24 cellular contexts compared by ENCODE assay signal in genomic region chr2:96823203-96823602, GRCh38. TPM values are rescaled to one million over a fixed set of nuclear protein-coding genes. Genes with fewer than 3 reads are reported as not detected.
A peak's percentile ranks its signal among the peaks of the same experiment; 100 is the strongest.
DNase-seq lines count a peak whose midpoint lies in the region; ATAC-seq and TF ChIP-seq lines count a peak whose summit lies in the region.
"Had no signal": no experiment of that assay in that cellular context is flagged by ENCODE, and none has a peak within 500 bp of the region (broad histone marks: within the 10 kb centered on the region; RNA-seq: fewer than 3 reads in every experiment).

No MANE protein-coding gene starts in this region.

- H3K9ac ChIP-seq in IMR-90 (ENCODE audit: low read depth, low read length), result no peak overlapping the region
- H3K9ac ChIP-seq: GM23248 had no signal

- H4K20me1 ChIP-seq in IMR-90 (ENCODE audit: insufficient read depth, low read length) (peaks cover 48% of the 10 kb centered on the region), osteoblast (ENCODE audit: insufficient read depth, low read length) (peaks cover 26% of the 10 kb centered on the region)

- peak overlapping the region; percentile 2; the same call in 1 of the 2 replicates for H3K18ac ChIP-seq in IMR-90 (ENCODE audit: low read depth, low read length)

- H4K8ac ChIP-seq in IMR-90 (ENCODE audit: low read depth in 2 of 2, low read length in 2 of 2), result no peak overlapping the region

- H3K79me1 ChIP-seq in IMR-90 (ENCODE audit: low read depth in 1 of 2, low read length in 2 of 2), result peaks cover 16 to 54% of the 10 kb centered on the region in 2 experiments

- DNase-seq in AG08395 (ENCODE audit: low spot score) (peak; percentile 37), IMR-90 (no peak), fibroblast of the aortic adventitia (ENCODE audit: low read depth) (peak; percentile 62), sigmoid colon (no peak), NCI-H1417 (lab: John Stamatoyannopoulos, UW) (no peak), osteoblast (ENCODE audit: insufficient read length, low spot score, missing footprints) (no peak)
- DNase-seq: activated CD4-positive, alpha-beta T cell treated with anti-CD3 and anti-CD28 coated beads, Interleukin-2, amount 10 ng/mL, durations not matched to agents 7 days and 5 days; activated naive CD4-positive, alpha-beta T cell; activated T-cell treated with anti-CD3 and anti-CD28 coated beads, Interleukin-2, amount 50 U/mL, for 48 hours; Calu3; dermis blood vessel endothelial cell; DND-41; GM23248; mammary epithelial cell; NCI-H1092 treated with DMSO at 0.1 percent for 48 hours; NCI-H1930; NCI-H524; NK-92 treated with Interleukin-12 subunit alpha and Interleukin-12 subunit beta, amount 100 ng/mL, for 24 hours; stimulated activated CD8-positive, alpha-beta memory T cell treated with anti-CD3 and anti-CD28 coated beads, Interleukin-4, amount 100 ng/mL, for 48 hours; transverse colon had no signal

- H3K27ac ChIP-seq in IMR-90 (ENCODE audit: insufficient read depth, low read length), result no peak overlapping the region
- peak overlapping the region; percentile 54 to 64 (median 58) for H3K27ac ChIP-seq in sigmoid colon
- no peak overlapping the region for H3K27ac ChIP-seq in osteoblast (ENCODE audit: low read depth, low read length)
- H3K27ac ChIP-seq: C4-2B, GM23248 had no signal

- CTCF ChIA-PET in IMR-90 (lab: Yijun Ruan, JAX), result interaction anchor here (1.1 to 1.2 kb wide), 2 partner anchors 10 to 129 kb away, joined by 4 to 5 read pairs; no protein-coding TSS in a partner anchor

- H3K27me3 ChIP-seq in IMR-90 (ENCODE audit: control insufficient read depth, insufficient read depth, low read length), result no peaks in the 10 kb centered on the region
- no peaks in the 10 kb centered on the region for H3K27me3 ChIP-seq in sigmoid colon
- no peaks in the 10 kb centered on the region for H3K27me3 ChIP-seq in osteoblast (ENCODE audit: insufficient read depth, low read length)
- H3K27me3 ChIP-seq: transverse colon had no signal

- peak overlapping the region; percentile 67 for H3K4ac ChIP-seq in IMR-90 (ENCODE audit: low read depth, low read length)

- WGBS in IMR-90 (ENCODE audit: extremely low coverage in 2 of 2, insufficient read length in 1 of 2), 2 experiments, result no CpG with 5 or more reads among the region's 11 CpGs
- WGBS in sigmoid colon, 2 donors, result 91 to 92% methylated on average over 11 of the region's 11 CpGs

- no peak overlapping the region for H3K56ac ChIP-seq in IMR-90 (ENCODE audit: extremely low read depth, insufficient read depth, low read length)

- POLR2A ChIA-PET in IMR-90 (lab: Charles Lee; ENCODE audit: unreplicated experiment), result no interaction called here

- intact Hi-C loops in IMR-90 (cut with micrococcal nuclease), result no loop called here
- intact Hi-C loops in sigmoid colon (cut with DNase I), result no loop called here

- H3K4me1 ChIP-seq in IMR-90 (ENCODE audit: control insufficient read depth, insufficient read depth, low read length) (peaks cover 8% of the 10 kb centered on the region; the same call in 1 of the 2 replicates), sigmoid colon (peaks cover 0 to 72% (median 62%) of the 10 kb centered on the region in 4 donors), osteoblast (ENCODE audit: insufficient read depth, low read length) (no peaks in the 10 kb centered on the region)

- no peak overlapping the region for H4K5ac ChIP-seq in IMR-90 (ENCODE audit: low read depth, low read length)

- H3K4me2 ChIP-seq in IMR-90 (ENCODE audit: low read depth, low read length) (no peak overlapping the region), osteoblast (ENCODE audit: insufficient read depth, low read length) (no peak overlapping the region)

- H3K4me3 ChIP-seq in IMR-90 (ENCODE audit: insufficient read depth, low read depth, low read length) (no peak overlapping the region), fibroblast of the aortic adventitia (ENCODE audit: low read depth, low read length) (no peak overlapping the region), sigmoid colon (no peak overlapping the region), osteoblast (ENCODE audit: insufficient read depth, low read length) (no peak overlapping the region)
- H3K4me3 ChIP-seq: GM23248, transverse colon had no signal

- ATAC-seq in IMR-90 (ENCODE audit: low read depth) (no peak), esophagus mucosa (no peak), GM21717 (IDR thresholded peaks at IDR 0.05; ENCODE audit: unreplicated experiment) (no peak)
- ATAC-seq: WTC11 had no signal

- H3K9me1 ChIP-seq in IMR-90 (ENCODE audit: insufficient read depth, low read length), result peaks cover 12% of the 10 kb centered on the region; the same call in 1 of the 2 replicates

- no TSS peak for BruUV-seq in IMR-90 (replicated peaks; lab: Mats Ljungman, UMichigan)

- dilution Hi-C loops in IMR-90 (cut with HindIII; ENCODE audit: low sequenced_read_pairs, unreplicated experiment), result no loop called here

- H2AK5ac ChIP-seq in IMR-90 (ENCODE audit: low read depth, low read length), result peak overlapping the region; percentile 60

- H2BK20ac ChIP-seq in IMR-90 (ENCODE audit: low read depth, low read length), result peak overlapping the region; percentile 75

- no peak for TF ChIP-seq POLR2A in IMR-90 (IDR thresholded peaks at IDR 0.05; ENCODE audit: low read depth, low read length)
- no peak for TF ChIP-seq POLR2A in sigmoid colon (IDR thresholded peaks at IDR 0.05)

- H3K36me3 ChIP-seq in IMR-90 (ENCODE audit: control insufficient read depth, insufficient read depth, low read length) (peaks cover 17% of the 10 kb centered on the region), sigmoid colon (peaks cover 9 to 34% (median 25%) of the 10 kb centered on the region in 4 donors), osteoblast (ENCODE audit: insufficient read depth, low read length) (peaks cover 3% of the 10 kb centered on the region)

- no peak overlapping the region for H2BK5ac ChIP-seq in IMR-90 (ENCODE audit: low read depth, low read length, poor library complexity, severe bottlenecking)

- H2AK9ac ChIP-seq in IMR-90 (replicated peaks; ENCODE audit: low read depth, low read length, poor library complexity), result peak overlapping the region; percentile 82

- H2BK15ac ChIP-seq in IMR-90 (ENCODE audit: low read depth, low read length), result no peak overlapping the region

- no peak overlapping the region for H3K14ac ChIP-seq in IMR-90 (replicated peaks; ENCODE audit: low read depth, low read length)

- no peaks in the 10 kb centered on the region for H3K9me3 ChIP-seq in IMR-90 (ENCODE audit: control insufficient read depth, insufficient read depth, low read length)
- no peaks in the 10 kb centered on the region for H3K9me3 ChIP-seq in sigmoid colon
- no peaks in the 10 kb centered on the region for H3K9me3 ChIP-seq in osteoblast (ENCODE audit: low read depth, low read length)
- H3K9me3 ChIP-seq: transverse colon had no signal

- no peak overlapping the region; the same call in 1 of the 2 replicates for H2BK120ac ChIP-seq in IMR-90 (ENCODE audit: low read depth, low read length)

- in situ Hi-C loops in IMR-90 (cut with MboI; ENCODE audit: low sequenced_read_pairs), result no loop called here

- H2AFZ ChIP-seq in IMR-90 (replicated peaks; ENCODE audit: low read length, poor library complexity) (no peak overlapping the region), osteoblast (ENCODE audit: low read length) (no peak overlapping the region)
- H2AFZ ChIP-seq: GM23248 had no signal

- TF ChIP-seq EP300 in sigmoid colon (IDR thresholded peaks at IDR 0.05), result no peak

- TF ChIP-seq CTCF in IMR-90 (conservative IDR thresholded peaks at IDR 0.05; ENCODE audit: low read depth, low read length) (no peak), fibroblast of the aortic adventitia (IDR thresholded peaks at IDR 0.05; ENCODE audit: insufficient read depth, low read length) (no peak), sigmoid colon (IDR thresholded peaks at IDR 0.05) (no peak), osteoblast (IDR thresholded peaks at IDR 0.05; ENCODE audit: extremely low read depth, low read depth, low read length) (no peak)

- no peak for TF ChIP-seq RAD21 in IMR-90 (IDR thresholded peaks at IDR 0.05; ENCODE audit: low read length)

- H3K23ac ChIP-seq in IMR-90 (ENCODE audit: low read depth, low read length), result no peak overlapping the region

- peaks cover 4% of the 10 kb centered on the region for H3K79me2 ChIP-seq in osteoblast (ENCODE audit: insufficient read depth, low read length)

- no peak overlapping the region for H4K91ac ChIP-seq in IMR-90 (ENCODE audit: insufficient read depth, low read depth, low read length)

RNA-seq across cellular contexts. Expression of gene CNNM3, which starts 7.1 kb away (rescaled TPM):
- total RNA-seq in IMR-90 (2012; rRNA removed), result 2.2 and 2.3 TPM in 2 replicates
- 6.1 and 6.3 TPM in 2 replicates for polyA plus RNA-seq in IMR-90 (2012; rRNA removed)
- polyA plus RNA-seq in IMR-90 (2012; cell fraction: cytosol; rRNA removed), result 4.7 and 6.3 TPM in 2 replicates
- 7.9 and 10.3 TPM in 2 replicates for polyA plus RNA-seq in IMR-90 (2012; cell fraction: nucleus; rRNA removed; ENCODE audit: low replicate concordance)
- 2.2 and 6.9 TPM in 2 replicates for total RNA-seq in fibroblast of the aortic adventitia (ENCODE audit: low replicate concordance)
- 10 to 100 TPM in 3 of 4 donors, 1 to 10 TPM in 1; 8.9 to 16.6 (median 11.8) TPM for total RNA-seq in sigmoid colon
- 10 to 100 TPM in 1 of 3 donors, 1 to 10 TPM in 2; 1.2 to 11.9 (median 1.2) TPM for polyA plus RNA-seq in sigmoid colon
- 6.1 TPM for total RNA-seq in esophagus mucosa
- 8.7 and 8.8 TPM in 2 replicates for total RNA-seq in osteoblast

RNA-seq across cellular contexts. Expression of gene ANKRD23, which starts 20.6 kb away (rescaled TPM):
- total RNA-seq in IMR-90 (2012; rRNA removed) (0.54 and 0.83 TPM in 2 replicates), fibroblast of the aortic adventitia (ENCODE audit: low replicate concordance) (2.3 and 6.0 TPM in 2 replicates), sigmoid colon (1 to 10 TPM; 1.8 to 5.5 (median 4.2) TPM), esophagus mucosa (1.8 TPM), osteoblast (1.8 and 2.1 TPM in 2 replicates)
- polyA plus RNA-seq in IMR-90 (2012; rRNA removed) (1.5 and 1.6 TPM in 2 replicates), sigmoid colon (1 to 10 TPM in 1 of 3 donors, under 1 TPM in 1, not detected in 1; 0.69 to 4.2 TPM)
- polyA plus RNA-seq in IMR-90 (2012; cell fraction: cytosol; rRNA removed), result 0.19 and 0.77 TPM in 2 replicates
- 9.2 and 17.0 TPM in 2 replicates for polyA plus RNA-seq in IMR-90 (2012; cell fraction: nucleus; rRNA removed; ENCODE audit: low replicate concordance)

RNA-seq across cellular contexts. Expression of gene ANKRD39, which starts 34.6 kb away (rescaled TPM):
- 12.5 and 13.6 TPM in 2 replicates for total RNA-seq in IMR-90 (2012; rRNA removed)
- polyA plus RNA-seq in IMR-90 (2012; rRNA removed), result 15.9 and 17.0 TPM in 2 replicates
- 13.1 and 24.9 TPM in 2 replicates for polyA plus RNA-seq in IMR-90 (2012; cell fraction: cytosol; rRNA removed)
- 13.0 and 25.7 TPM in 2 replicates for polyA plus RNA-seq in IMR-90 (2012; cell fraction: nucleus; rRNA removed; ENCODE audit: low replicate concordance)
- total RNA-seq in fibroblast of the aortic adventitia (ENCODE audit: low replicate concordance), result 4.0 and 6.1 TPM in 2 replicates
- 10 to 100 TPM; 11.4 to 34.1 (median 26.1) TPM for total RNA-seq in sigmoid colon
- polyA plus RNA-seq in sigmoid colon, result 10 to 100 TPM; 12.5 to 14.8 (median 12.6) TPM
- total RNA-seq in esophagus mucosa, result 7.8 TPM
- 5.1 and 5.9 TPM in 2 replicates for total RNA-seq in osteoblast

RNA-seq across cellular contexts. Expression of gene SEMA4C, which starts 46.7 kb away (rescaled TPM):
- total RNA-seq in IMR-90 (2012; rRNA removed) (13.3 and 15.8 TPM in 2 replicates), fibroblast of the aortic adventitia (ENCODE audit: low replicate concordance) (15.4 and 20.4 TPM in 2 replicates), sigmoid colon (10 to 100 TPM; 57.1 to 90.1 (median 68.9) TPM), esophagus mucosa (14.9 TPM), osteoblast (28.0 and 29.7 TPM in 2 replicates)
- polyA plus RNA-seq in IMR-90 (2012; rRNA removed) (24.3 and 25.5 TPM in 2 replicates), sigmoid colon (10 to 100 TPM in 1 of 3 donors, 1 to 10 TPM in 2; 3.6 to 21.3 (median 7.9) TPM)
- polyA plus RNA-seq in IMR-90 (2012; cell fraction: cytosol; rRNA removed), result 15.1 and 22.2 TPM in 2 replicates
- polyA plus RNA-seq in IMR-90 (2012; cell fraction: nucleus; rRNA removed; ENCODE audit: low replicate concordance), result 38.1 and 86.4 TPM in 2 replicates

Comparison
In these comparisons a context has a peak if more than half of its experiments do, and no peak if none do; other contexts are left out.
1. DNase-seq: peak in AG08395 (single experiment) and fibroblast of the aortic adventitia (single experiment); none in IMR-90 (single experiment), sigmoid colon (single experiment), NCI-H1417 (0 of 3) and osteoblast (single experiment).
2. H3K27ac ChIP-seq: peak in sigmoid colon (4 of 4); none in IMR-90 (single experiment) and osteoblast (single experiment).